8 cellular contexts compared by ENCODE assay signal in genomic region chr21:43916691-43917514, GRCh38. TPM values are rescaled to one million over a fixed set of nuclear protein-coding genes. Genes with fewer than 3 reads are reported as not detected.
DNase-seq lines count a peak whose midpoint lies in the region; ATAC-seq lines count a peak whose summit lies in the region.

No MANE protein-coding gene starts in this region.

- peak overlapping the region; percentile 78 for H3K4me3 Mint-ChIP-seq in central memory CD8-positive, alpha-beta T cell

- peaks cover 60% of the 10 kb centered on the region for H3K4me1 Mint-ChIP-seq in central memory CD8-positive, alpha-beta T cell

- H3K27me3 Mint-ChIP-seq in central memory CD8-positive, alpha-beta T cell: no peaks in the 10 kb centered on the region

- peak; percentile 49 for ATAC-seq in GM19397 (IDR thresholded peaks at IDR 0.05; ENCODE audit: unreplicated experiment)
- peak; percentile 90 for ATAC-seq in central memory CD8-positive, alpha-beta T cell (replicated peaks; ENCODE audit: extremely low read depth, poor library complexity, severe bottlenecking)
- no peak for ATAC-seq in HG03108 (IDR thresholded peaks at IDR 0.05; ENCODE audit: unreplicated experiment)
- ATAC-seq in GM18861 (IDR thresholded peaks at IDR 0.05; ENCODE audit: unreplicated experiment): no peak

- peaks cover 5% of the 10 kb centered on the region for H3K9me3 Mint-ChIP-seq in central memory CD8-positive, alpha-beta T cell

- peak; percentile 48 for DNase-seq in T-helper 22 cell (ENCODE audit: low read depth)
- peak; percentile 63 to 65 for DNase-seq in central memory CD8-positive, alpha-beta T cell (ENCODE audit: low spot score in 2 of 2)
- peak; percentile 74 for DNase-seq in posterior vena cava (ENCODE audit: low spot score)
- no peak for DNase-seq in A172 (ENCODE audit: low spot score)
- no peak for DNase-seq in kidney glomerular epithelial cell (lab: John Stamatoyannopoulos, UW)

- peaks cover 25% of the 10 kb centered on the region for H3K36me3 Mint-ChIP-seq in central memory CD8-positive, alpha-beta T cell (ENCODE audit: insufficient read depth)

- intact Hi-C loops in posterior vena cava (cut with DNase I): loop anchor here in 1 of 2 donors (10.0 kb wide), 1 partner anchor 102 kb away; no protein-coding TSS in a partner anchor

- peak overlapping the region; percentile 87 for H3K27ac Mint-ChIP-seq in central memory CD8-positive, alpha-beta T cell (ENCODE audit: low read depth)

RNA-seq across cellular contexts. Expression of gene AGPAT3, which starts 51.9 kb away (rescaled TPM):
- 10 to 100 TPM; 35.3 to 43.2 TPM for total RNA-seq in posterior vena cava
- 73.4 and 73.5 TPM in 2 replicates for total RNA-seq in A172 (2014; rRNA removed; shearing (Covaris generic))

Comparison
In these comparisons a context has a peak if more than half of its experiments do, and no peak if none do; other contexts are left out.
1. ATAC-seq: peak in GM19397 (single experiment) and central memory CD8-positive, alpha-beta T cell (single experiment); none in HG03108 (single experiment) and GM18861 (single experiment).
2. DNase-seq: peak in T-helper 22 cell (single experiment), central memory CD8-positive, alpha-beta T cell (2 of 2) and posterior vena cava (single experiment); none in A172 (single experiment) and kidney glomerular epithelial cell (single experiment).